In genomic region chr1:44807364-44808062, GRCh38 we compare ENCODE assay signal across 8 cellular contexts. TPM values are rescaled to one million over a fixed set of nuclear protein-coding genes. Genes with fewer than 3 reads are reported as not detected.
DNase-seq lines count a peak whose midpoint lies in the region; ATAC-seq and TF ChIP-seq lines count a peak whose summit lies in the region.

No MANE protein-coding gene starts in this region.

- TF ChIP-seq CTCF in astrocyte of the cerebellum (IDR thresholded peaks at IDR 0.05; ENCODE audit: low read depth, low read length, missing control alignments) = no peak

- 0 to 1% methylated on average over 16 of the region's 16 CpGs for WGBS in aorta, 2 donors

- no peaks in the 10 kb centered on the region for H3K9me3 ChIP-seq in aorta (ENCODE audit: control insufficient read depth, low read length)

- no peak for TF ChIP-seq RAD21 in Ishikawa (IDR thresholded peaks at IDR 0.05; ENCODE audit: low read depth)

- H3K4me3 ChIP-seq in astrocyte of the cerebellum (ENCODE audit: low read depth, low read length) (peak overlapping the region; percentile 9), rectal smooth muscle tissue (ENCODE audit: low read length) (peak overlapping the region; percentile 48), aorta (ENCODE audit: low read length in 2 of 2) (no peak overlapping the region)

- H3K27me3 ChIP-seq in rectal smooth muscle tissue (ENCODE audit: control insufficient read depth, insufficient read depth, low read length) = no peaks in the 10 kb centered on the region
- no peaks in the 10 kb centered on the region for H3K27me3 ChIP-seq in aorta (ENCODE audit: control insufficient read depth in 1 of 2, insufficient read depth in 2 of 2, low read length in 1 of 2)

- H3K9ac ChIP-seq in rectal smooth muscle tissue (ENCODE audit: low read length) = peak overlapping the region; percentile 57

- DNase-seq in AG08396 (ENCODE audit: low spot score) (peak; percentile 95), T1000 (lab: John Stamatoyannopoulos, UW) (peak; percentile 96), astrocyte of the cerebellum (ENCODE audit: low read depth) (peak; percentile 99), hepatic stellate cell (ENCODE audit: low spot score) (peak; percentile 98), aorta (peak; percentile 99 to 100)

- intact Hi-C loops in aorta (cut with DNase I) = loop anchor here in 1 of 2 donors (10.0 kb wide), 1 partner anchor 73 kb away; the partner anchor contains the start of genes KIF2C and RNU5D-1

- TF ChIP-seq EP300 in Ishikawa (IDR thresholded peaks at IDR 0.05; ENCODE audit: borderline replicate concordance) = peak; percentile 39; the same call in 1 of the 2 replicates

- H3K27ac ChIP-seq in rectal smooth muscle tissue (ENCODE audit: low read depth, low read length) (peak overlapping the region; percentile 99), aorta (ENCODE audit: low read depth in 1 of 2, low read length in 2 of 2) (peak overlapping the region; percentile 96 to 98)

- in situ Hi-C loops in astrocyte of the cerebellum (cut with HindIII; ENCODE audit: low sequenced_read_pairs) = no loop called here

- peaks cover 10% of the 10 kb centered on the region for H3K36me3 ChIP-seq in rectal smooth muscle tissue (ENCODE audit: control insufficient read depth, insufficient read depth, low read length)
- peaks cover 0 to 9% of the 10 kb centered on the region in 2 donors for H3K36me3 ChIP-seq in aorta (ENCODE audit: control insufficient read depth in 1 of 2, insufficient read depth in 2 of 2, low read length in 1 of 2)

- H3K4me1 ChIP-seq in rectal smooth muscle tissue (ENCODE audit: control insufficient read depth, insufficient read depth, low read length) = peaks cover 36% of the 10 kb centered on the region
- H3K4me1 ChIP-seq in aorta (ENCODE audit: control insufficient read depth in 1 of 2, insufficient read depth in 2 of 2, low read length in 2 of 2) = peaks cover 0 to 4% of the 10 kb centered on the region in 2 donors

- peak; percentile 35 for ATAC-seq in GM19351 (IDR thresholded peaks at IDR 0.05; ENCODE audit: unreplicated experiment)
- ATAC-seq in aorta (ENCODE audit: low FRiP score) = peak; percentile 90

TF ChIP-seq in Ishikawa, 13 proteins besides CTCF, POLR2A, EP300 and RAD21:
- TF ChIP-seq NFIC (IDR thresholded peaks at IDR 0.05) (no peak; the same call in 1 of the 2 replicates), ZBTB7A (IDR thresholded peaks at IDR 0.05; ENCODE audit: low read depth) (0 out of 2 replicates have a peak, but pooled peaks have one; percentile 42), YY1 (IDR thresholded peaks at IDR 0.05; ENCODE audit: low read depth) (peak; percentile 12; the same call in 1 of the 2 replicates), TCF12 (IDR thresholded peaks at IDR 0.05; ENCODE audit: low read depth) (peak; percentile 57; the same call in 1 of the 2 replicates), CEBPB (IDR thresholded peaks at IDR 0.05) (no peak), EGR1 (IDR thresholded peaks at IDR 0.05) (peak; percentile 71; the same call in 1 of the 2 replicates), FOXM1 (IDR thresholded peaks at IDR 0.05; ENCODE audit: borderline replicate concordance, low read depth) (no peak)
- TF ChIP-seq, protein P1, sequence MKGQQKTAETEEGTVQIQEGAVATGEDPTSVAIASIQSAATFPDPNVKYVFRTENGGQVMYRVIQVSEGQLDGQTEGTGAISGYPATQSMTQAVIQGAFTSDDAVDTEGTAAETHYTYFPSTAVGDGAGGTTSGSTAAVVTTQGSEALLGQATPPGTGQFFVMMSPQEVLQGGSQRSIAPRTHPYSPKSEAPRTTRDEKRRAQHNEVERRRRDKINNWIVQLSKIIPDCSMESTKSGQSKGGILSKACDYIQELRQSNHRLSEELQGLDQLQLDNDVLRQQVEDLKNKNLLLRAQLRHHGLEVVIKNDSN (IDR thresholded peaks at IDR 0.05) = 0 out of 2 replicates have a peak, but pooled peaks have one; percentile 26
- TF ChIP-seq, protein P2, sequence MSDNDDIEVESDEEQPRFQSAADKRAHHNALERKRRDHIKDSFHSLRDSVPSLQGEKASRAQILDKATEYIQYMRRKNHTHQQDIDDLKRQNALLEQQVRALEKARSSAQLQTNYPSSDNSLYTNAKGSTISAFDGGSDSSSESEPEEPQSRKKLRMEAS (IDR thresholded peaks at IDR 0.05) = peak; percentile 98

RNA-seq across cellular contexts. Expression of gene DYNLT4, which starts 0.4 kb away (rescaled TPM):
- total RNA-seq in aorta = under 1 TPM; 0.81 to 0.87 TPM
- 1 to 10 TPM in 1 of 2 donors, not detected in 1; 3.0 TPM for polyA plus RNA-seq in aorta

RNA-seq across cellular contexts. Expression of gene BTBD19, which starts 0.8 kb away (rescaled TPM):
- total RNA-seq in aorta = 10 to 100 TPM; 38.5 to 41.1 TPM
- polyA plus RNA-seq in aorta = 10 to 100 TPM in 1 of 2 donors, 1 to 10 TPM in 1; 5.1 to 35.4 TPM

RNA-seq across cellular contexts. Expression of gene PLK3, which starts 7.3 kb away (rescaled TPM):
- 10 to 100 TPM; 28.8 to 84.3 TPM for total RNA-seq in aorta
- polyA plus RNA-seq in aorta = 10 to 100 TPM; 16.2 to 73.3 TPM

RNA-seq across cellular contexts. Expression of gene BEST4, which starts 19.5 kb away (rescaled TPM):
- total RNA-seq in aorta = under 1 TPM; 0.30 to 0.32 TPM
- polyA plus RNA-seq in aorta = 1 to 10 TPM; 1.1 to 1.8 TPM

RNA-seq across cellular contexts. Expression of gene RPS8, which starts 32.2 kb away (rescaled TPM):
- total RNA-seq in aorta = 1,000 to 10,000 TPM; 1,373 to 1,500 TPM
- polyA plus RNA-seq in aorta = 1,000 to 10,000 TPM; 2,358 to 3,400 TPM

Comparison
In these comparisons a context has a peak if more than half of its experiments do, and no peak if none do; other contexts are left out.
1. H3K4me3 ChIP-seq: peak in astrocyte of the cerebellum (single experiment) and rectal smooth muscle tissue (single experiment); none in aorta (0 of 2).
2. Peak in every context shown above with its lines, with median percentiles within 50 percentile points of each other: DNase-seq.